ENCODE assay signal across 8 cellular contexts in the genomic region with DNA sequence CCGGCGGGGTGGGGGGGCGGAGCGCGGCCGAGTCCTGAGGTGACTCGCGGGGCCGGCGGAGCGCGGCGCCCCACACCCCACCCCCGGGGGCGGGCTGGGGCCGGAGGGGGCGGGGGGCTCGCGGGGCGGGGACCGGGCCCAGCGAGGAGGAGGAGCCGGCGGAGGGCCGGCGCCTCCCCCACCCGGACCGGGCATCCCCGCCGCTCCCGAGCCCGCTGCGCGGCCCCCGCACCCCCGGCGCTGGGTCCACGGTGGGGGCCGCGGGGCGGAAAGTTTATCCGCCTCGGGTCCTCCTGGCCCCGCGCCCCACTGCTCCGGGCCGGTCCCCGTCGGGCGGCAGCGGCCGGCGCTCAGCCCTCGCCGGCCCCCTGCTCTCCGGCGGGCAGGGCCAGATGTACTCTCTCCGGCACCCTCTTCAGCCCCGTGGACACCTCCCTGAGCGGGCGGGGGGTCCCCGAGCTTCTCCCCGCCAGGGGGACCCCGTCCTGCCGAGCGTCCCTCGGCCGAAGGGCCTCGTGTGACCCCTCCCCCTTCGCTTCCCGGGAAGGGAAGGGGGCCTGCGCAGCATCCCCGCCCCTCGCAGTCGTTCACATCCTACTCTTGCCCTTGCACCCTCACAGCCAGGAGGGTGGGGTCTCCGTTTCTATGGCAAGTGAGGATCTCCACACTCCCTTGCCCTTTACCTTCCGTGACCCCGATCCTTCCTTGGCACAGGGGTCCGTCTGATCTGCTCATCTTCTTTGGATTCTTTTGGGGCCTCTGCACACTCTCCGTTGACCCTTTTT. TPM values are rescaled to one million over a fixed set of nuclear protein-coding genes. Genes with fewer than 3 reads are reported as not detected.
DNase-seq lines count a peak whose midpoint lies in the region; ATAC-seq and TF ChIP-seq lines count a peak whose summit lies in the region.

No MANE protein-coding gene starts in this region.

- H3K36me3 ChIP-seq in PC-9 (ENCODE audit: low read depth) = no peaks in the 10 kb centered on the region
- no peaks in the 10 kb centered on the region for H3K36me3 ChIP-seq in rectal smooth muscle tissue (ENCODE audit: control insufficient read depth, insufficient read depth, low read length)

- H3K9me2 ChIP-seq in PC-9 (ENCODE audit: insufficient read depth) = no peaks in the 10 kb centered on the region

- no peak overlapping the region for H2AFZ ChIP-seq in PC-9

- H3K4me1 Mint-ChIP-seq in activated naive CD8-positive, alpha-beta T cell (ENCODE audit: low read depth) = peaks cover 50% of the 10 kb centered on the region

- intact Hi-C loops in PC-9 (cut with micrococcal nuclease; ENCODE audit: unreplicated experiment) (no loop called here), left cardiac atrium (cut with DNase I) (loop anchor here in 1 of 2 donors (10.0 kb wide), 1 partner anchor 61 kb away; no protein-coding TSS in a partner anchor)

- H3K9me3 Mint-ChIP-seq in activated naive CD8-positive, alpha-beta T cell (ENCODE audit: low read depth) = no peaks in the 10 kb centered on the region

- H3K27me3 Mint-ChIP-seq in activated naive CD8-positive, alpha-beta T cell = no peaks in the 10 kb centered on the region

- H3K4me3 Mint-ChIP-seq in activated naive CD8-positive, alpha-beta T cell = peak overlapping the region; percentile 96

- BruUV-seq in PC-9 (replicated peaks; lab: Mats Ljungman, UMichigan) = no TSS peak

- DNase-seq in AG09309 (ENCODE audit: low read depth) = no peak
- DNase-seq in PC-9 = peak in 1 of 2 experiments; percentile 41
- peak; percentile 48 for DNase-seq in left cardiac atrium
- no peak for DNase-seq in SIG-M5 (lab: John Stamatoyannopoulos, UW)
- DNase-seq in SHP77 treated with DMSO at 0.1 percent for 48 hours (lab: John Stamatoyannopoulos, UW) = no peak

- H3K4me1 ChIP-seq in PC-9 (replicated peaks; ENCODE audit: insufficient read depth) = peaks cover 8% of the 10 kb centered on the region
- peaks cover 9% of the 10 kb centered on the region for H3K4me1 ChIP-seq in rectal smooth muscle tissue (ENCODE audit: control insufficient read depth, insufficient read depth, low read length)

- CTCF ChIA-PET in PC-9 (lab: Charles Lee) = no interaction called here

- H3K36me3 Mint-ChIP-seq in activated naive CD8-positive, alpha-beta T cell = peaks cover 3% of the 10 kb centered on the region

- peaks cover 6% of the 10 kb centered on the region for H4K20me1 ChIP-seq in PC-9 (ENCODE audit: insufficient read depth)

- H3K27ac Mint-ChIP-seq in activated naive CD8-positive, alpha-beta T cell = peak overlapping the region; percentile 98

- H3K4me3 ChIP-seq in AG09309 (ENCODE audit: control insufficient read depth, low read depth, low read length) = peak overlapping the region; percentile 64
- peak overlapping the region; percentile 64 for H3K4me3 ChIP-seq in PC-9
- peak overlapping the region; percentile 68 for H3K4me3 ChIP-seq in rectal smooth muscle tissue (ENCODE audit: low read length)

- peak overlapping the region; percentile 89 for H3K4me2 ChIP-seq in PC-9

- peaks cover 3% of the 10 kb centered on the region; the same call in 1 of the 2 replicates for H3F3A ChIP-seq in PC-9 (ENCODE audit: insufficient read depth, low read depth)

- no peaks in the 10 kb centered on the region for H3K9me3 ChIP-seq in PC-9 (ENCODE audit: insufficient read depth, low read depth)

- POLR2A ChIA-PET in PC-9 (lab: Charles Lee; ENCODE audit: unreplicated experiment) = interaction anchor here (0.6 to 0.8 kb wide), 2 partner anchors 16 to 74 kb away, joined by 3 to 4 read pairs; no protein-coding TSS in a partner anchor

- H3K27ac ChIP-seq in PC-9 (no peak overlapping the region), rectal smooth muscle tissue (ENCODE audit: low read depth, low read length) (peak overlapping the region; percentile 53)

- ATAC-seq in GM19372 (IDR thresholded peaks at IDR 0.05; ENCODE audit: low read depth, unreplicated experiment) (peak; percentile 8), left cardiac atrium (peak in 1 of 2 donors; percentile 3)

- H3K79me2 ChIP-seq in PC-9 (ENCODE audit: low read depth) = peaks cover 36% of the 10 kb centered on the region

- H3K27me3 ChIP-seq in PC-9 (ENCODE audit: insufficient read depth, low read depth) = no peaks in the 10 kb centered on the region
- no peaks in the 10 kb centered on the region for H3K27me3 ChIP-seq in rectal smooth muscle tissue (ENCODE audit: control insufficient read depth, insufficient read depth, low read length)

- TF ChIP-seq CTCF in AG09309 (IDR thresholded peaks at IDR 0.05; ENCODE audit: control insufficient read depth, insufficient read depth, low read depth, low read length, missing control alignments) = peak; percentile 17
- no peak for TF ChIP-seq CTCF in PC-9 (conservative IDR thresholded peaks at IDR 0.05)

- H3K9ac ChIP-seq in rectal smooth muscle tissue (ENCODE audit: low read length) = peak overlapping the region; percentile 35

RNA-seq across cellular contexts. Expression of a gene that starts 0.7 kb away (rescaled TPM):
- total RNA-seq in PC-9 (2021) (72.3 and 75.3 TPM in 2 replicates), left cardiac atrium (100 to 1,000 TPM; 109 to 128 TPM)
